28 cellular contexts compared by ENCODE assay signal in genomic region chr3:22606938-22607337, GRCh38.
"Had no signal": no experiment of that assay in that cellular context is flagged by ENCODE, and none has a peak within 500 bp of the region (broad histone marks: within the 10 kb centered on the region; RNA-seq: fewer than 3 reads in every experiment).

No MANE protein-coding gene starts in this region.

- H3K4me3 Mint-ChIP-seq: activated naive CD4-positive, alpha-beta T cell treated with anti-CD3 and anti-CD28 coated beads for 36 hours; activated naive CD8-positive, alpha-beta T cell treated with anti-CD3 and anti-CD28 coated beads for 36 hours; activated T-helper 1 cell treated with anti-CD3 and anti-CD28 coated beads, Interleukin-12 subunit alpha, Interleukin-12 subunit beta, Interleukin-2, Interleukin-4 antibody, amounts not matched to agents 30 ng/mL and 10 ng/mL and 1 ng/mL, durations not matched to agents 14 hours and 24 hours and 36 hours; immature natural killer cell had no signal

- H3K27me3 Mint-ChIP-seq: progenitor cell of endocrine pancreas had no signal

- H3K27ac Mint-ChIP-seq: activated naive CD4-positive, alpha-beta T cell treated with anti-CD3 and anti-CD28 coated beads for 36 hours; activated naive CD8-positive, alpha-beta T cell treated with anti-CD3 and anti-CD28 coated beads for 36 hours; activated T-helper 1 cell treated with anti-CD3 and anti-CD28 coated beads, Interleukin-12 subunit alpha, Interleukin-12 subunit beta, Interleukin-2, Interleukin-4 antibody, amounts not matched to agents 30 ng/mL and 10 ng/mL and 1 ng/mL, durations not matched to agents 14 hours and 24 hours and 36 hours; immature natural killer cell; progenitor cell of endocrine pancreas had no signal

- DNase-seq: activated CD4-positive, alpha-beta T cell treated with anti-CD3 and anti-CD28 coated beads for 4 hours; activated CD4-positive, alpha-beta T cell treated with anti-CD3 and anti-CD28 coated beads, Interleukin-2, amount 50 U/mL, for 48 hours; activated CD4-positive, CD25-positive, alpha-beta regulatory T cell; activated CD8-positive, alpha-beta memory T cell treated with anti-CD3 and anti-CD28 coated beads for 24 hours; activated effector memory CD4-positive, alpha-beta T cell treated with anti-CD3 and anti-CD28 coated beads, Interleukin-2, amount 50 U/mL, for 16 hours; activated naive CD4-positive, alpha-beta T cell treated with anti-CD3 and anti-CD28 coated beads for 36 hours; activated naive CD8-positive, alpha-beta T cell treated with anti-CD3 and anti-CD28 coated beads for 36 hours; adrenal gland; aorta; body of pancreas; caudate nucleus; cortex of kidney; glutamatergic neuron; hippocampal formation; immature natural killer cell; left lung; ovary; retina; stimulated activated CD4-positive, alpha-beta T cell treated with anti-CD3 and anti-CD28 coated beads, Interleukin-12 subunit alpha, Interleukin-12 subunit beta, amount 100 ng/mL, for 4 hours; stimulated activated CD4-positive, alpha-beta T cell treated with anti-CD3 and anti-CD28 coated beads, Interleukin-4, amount 100 ng/mL, for 1 hour; stimulated activated naive CD8-positive, alpha-beta T cell treated with anti-CD3 and anti-CD28 coated beads, Interleukin-15, Interleukin-2, amounts not matched to agents 100 U/mL and 50 U/mL, for 24 hours; testis; transverse colon had no signal

- H3K9me3 Mint-ChIP-seq: activated T-helper 1 cell treated with anti-CD3 and anti-CD28 coated beads, Interleukin-12 subunit alpha, Interleukin-12 subunit beta, Interleukin-2, Interleukin-4 antibody, amounts not matched to agents 30 ng/mL and 10 ng/mL and 1 ng/mL, durations not matched to agents 14 hours and 24 hours and 36 hours had no signal

- H3K4me1 Mint-ChIP-seq: activated naive CD8-positive, alpha-beta T cell treated with anti-CD3 and anti-CD28 coated beads for 36 hours; immature natural killer cell had no signal

- ATAC-seq: body of pancreas; left lung; stimulated activated naive CD8-positive, alpha-beta T cell treated with anti-CD3 and anti-CD28 coated beads, Interleukin-15, Interleukin-2, amounts not matched to agents 100 U/mL and 50 U/mL, for 24 hours had no signal

- H3K36me3 Mint-ChIP-seq: activated naive CD8-positive, alpha-beta T cell treated with anti-CD3 and anti-CD28 coated beads for 36 hours; immature natural killer cell had no signal

- H3K27ac ChIP-seq: adrenal gland, body of pancreas, esophagus muscularis mucosa, left lung, ovary, skin epidermis, testis, transverse colon had no signal

- H3K4me3 ChIP-seq: adrenal gland, body of pancreas, esophagus muscularis mucosa, left lung, lung, ovary, skin epidermis, testis, transverse colon had no signal
